Comparison of ENCODE assay signal across 1 cellular context in the genomic region with DNA sequence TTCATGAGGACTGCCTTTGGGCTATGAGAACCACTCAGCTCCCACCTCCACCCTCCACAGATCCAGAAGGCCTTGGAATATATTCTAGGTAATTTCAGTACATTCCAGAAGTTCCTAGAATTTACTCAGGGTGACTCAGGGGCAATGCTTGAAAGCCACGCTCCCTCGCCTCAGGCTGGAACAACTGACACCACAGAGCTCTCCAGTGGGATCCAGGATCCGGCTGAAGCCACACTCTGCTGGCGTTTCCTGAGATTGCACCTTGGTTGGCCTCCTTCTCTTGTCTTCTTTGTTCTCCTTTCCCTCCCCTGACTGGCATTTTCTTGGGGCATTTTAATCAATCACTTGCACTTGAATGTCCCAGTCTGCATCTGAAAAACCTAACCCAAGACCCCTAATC.
TF ChIP-seq lines count a peak whose summit lies in the region.

No MANE protein-coding gene starts in this region.

TF ChIP-seq in GM23338, 12 proteins besides CTCF, POLR2A, EP300 and RAD21 (continued from another document):
- TF ChIP-seq ZNF462 (CRISPR knock-in tag; IDR thresholded peaks at IDR 0.05) (no peak), ZNF114 (CRISPR knock-in tag; IDR thresholded peaks at IDR 0.05) (no peak), POLR2AphosphoS5 (IDR thresholded peaks at IDR 0.05; ENCODE audit: low read depth) (no peak), ZNF331 (CRISPR knock-in tag; IDR thresholded peaks at IDR 0.05; ENCODE audit: low read depth) (no peak), EZH2phosphoT487 (IDR thresholded peaks at IDR 0.05; ENCODE audit: unreplicated experiment) (no peak)
